Comparison of ENCODE assay signal across 20 cellular contexts in genomic region chr2:233033672-233034071, GRCh38. TPM values are rescaled to one million over a fixed set of nuclear protein-coding genes. Genes with fewer than 3 reads are reported as not detected.
DNase-seq lines count a peak whose midpoint lies in the region; ATAC-seq and TF ChIP-seq lines count a peak whose summit lies in the region.
"Had no signal": no experiment of that assay in that cellular context is flagged by ENCODE, and none has a peak within 500 bp of the region (broad histone marks: within the 10 kb centered on the region; RNA-seq: fewer than 3 reads in every experiment).

No MANE protein-coding gene starts in this region.

- ATAC-seq in HG03469 (IDR thresholded peaks at IDR 0.05; ENCODE audit: unreplicated experiment) (no peak), HG03460 (IDR thresholded peaks at IDR 0.05; ENCODE audit: unreplicated experiment) (no peak), left colon (no peak)
- ATAC-seq: left lobe of liver, right lobe of liver had no signal

- no peaks in the 10 kb centered on the region for H3K9me3 ChIP-seq in transverse colon
- H3K9me3 ChIP-seq: right lobe of liver, tibial nerve had no signal

- DNase-seq in ACHN (peak; percentile 16), GM03348 (ENCODE audit: low spot score) (peak; percentile 23), RPMI7951 (ENCODE audit: low read depth) (peak; percentile 81), foreskin fibroblast (peak; percentile 32 to 60), transverse colon (no peak), left colon (no peak)
- DNase-seq: activated naive CD8-positive, alpha-beta T cell treated with anti-CD3 and anti-CD28 coated beads, Interleukin-2, amount 10 ng/mL, durations not matched to agents 7 days and 5 days; effector CD4-positive, alpha-beta T cell; GDM1; MV-4-11; NCI-H2081; NCI-H524 treated with DMSO at 0.1 percent for 48 hours; right lobe of liver had no signal

- no peak for TF ChIP-seq EP300 in transverse colon (IDR thresholded peaks at IDR 0.05; ENCODE audit: low read depth)

- TF ChIP-seq CTCF in foreskin fibroblast (IDR thresholded peaks at IDR 0.05; ENCODE audit: low read depth, low read length) (no peak), transverse colon (IDR thresholded peaks at IDR 0.05) (no peak)

- WGBS in transverse colon (ENCODE audit: low coverage in 1 of 2), 2 donors = 70 to 100% methylated on average over 1 to 9 of the region's 9 CpGs

- no peak overlapping the region for H3K27ac ChIP-seq in transverse colon
- H3K27ac ChIP-seq: neural progenitor cell, right lobe of liver, tibial nerve had no signal

- H3K4me3 ChIP-seq in foreskin fibroblast (ENCODE audit: low read depth in 1 of 2, low read length in 2 of 2) (no peak overlapping the region), transverse colon (no peak overlapping the region)
- H3K4me3 ChIP-seq: neural progenitor cell, right lobe of liver, tibial nerve had no signal

- intact Hi-C loops in transverse colon (cut with DNase I; ENCODE audit: low total_unique reads) (no loop called here), left colon (cut with DNase I, micrococcal nuclease) (no loop called here)

- no peak for TF ChIP-seq POLR2A in transverse colon (IDR thresholded peaks at IDR 0.05)

- no peaks in the 10 kb centered on the region for H3K4me1 ChIP-seq in transverse colon
- H3K4me1 ChIP-seq: right lobe of liver had no signal

- in situ Hi-C loops in ACHN (cut with HindIII; ENCODE audit: low pct_ligation_motif_present, low pct_unique_long_range_greater_than_20kb, low sequenced_read_pairs) = no loop called here
- in situ Hi-C loops in transverse colon (cut with MboI; ENCODE audit: low pct_ligation_motif_present in 1 of 4, low pct_unique_long_range_greater_than_20kb in 1 of 4, low sequenced_read_pairs in 3 of 4) = loop anchor here in 1 of 4 donors (25.0 kb wide), 1 partner anchor 171 kb away; the partner anchor contains the start of gene SNORC

- no peaks in the 10 kb centered on the region for H3K36me3 ChIP-seq in transverse colon
- H3K36me3 ChIP-seq: neural progenitor cell, right lobe of liver, tibial nerve had no signal

- no peaks in the 10 kb centered on the region for H3K27me3 ChIP-seq in transverse colon
- H3K27me3 ChIP-seq: neural progenitor cell, right lobe of liver, tibial nerve had no signal

RNA-seq across cellular contexts. Expression of gene NEU2, which starts 1.2 kb away (rescaled TPM):
- total RNA-seq in RPMI7951 (2014; rRNA removed; shearing (Covaris generic)) = not detected in 2 replicates
- total RNA-seq in transverse colon (under 1 TPM in 1 of 4 donors, not detected in 3; 0.41 TPM), left colon (not detected)
- total RNA-seq: activated naive CD8-positive, alpha-beta T cell treated with anti-CD3 and anti-CD28 coated beads, Interleukin-2, amount 10 ng/mL, durations not matched to agents 7 days and 5 days; B cell; cardiac septum; left lobe of liver; right lobe of liver; tibial nerve had no signal

RNA-seq across cellular contexts. Expression of gene NGEF, which starts 20.6 kb away (rescaled TPM):
- total RNA-seq in RPMI7951 (2014; rRNA removed; shearing (Covaris generic)) = 35.4 and 38.4 TPM in 2 replicates
- total RNA-seq in transverse colon (100 to 1,000 TPM in 1 of 4 donors, 10 to 100 TPM in 3; 46.1 to 105 (median 68.8) TPM), left colon (10 to 100 TPM; 34.4 to 41.4 TPM)
- total RNA-seq: activated naive CD8-positive, alpha-beta T cell treated with anti-CD3 and anti-CD28 coated beads, Interleukin-2, amount 10 ng/mL, durations not matched to agents 7 days and 5 days; B cell had no signal

RNA-seq across cellular contexts. Expression of gene INPP5D, which starts 26.5 kb away (rescaled TPM):
- total RNA-seq in RPMI7951 (2014; rRNA removed; shearing (Covaris generic)) = 0.24 and 1.1 TPM in 2 replicates
- total RNA-seq in transverse colon = 10 to 100 TPM in 3 of 4 donors, 1 to 10 TPM in 1; 7.8 to 40.4 (median 26.1) TPM
- total RNA-seq in left colon = 10 to 100 TPM in 1 of 2 donors, 1 to 10 TPM in 1; 6.6 to 10.6 TPM

Comparison
In these comparisons a context has a peak if more than half of its experiments do, and no peak if none do; other contexts are left out.
1. DNase-seq: peak in ACHN (single experiment), GM03348 (single experiment), RPMI7951 (single experiment) and foreskin fibroblast (2 of 2); none in transverse colon (single experiment) and left colon (0 of 2).